1 cellular context compared by ENCODE assay signal in genomic region chr1:37472281-37472680, GRCh38.
TF ChIP-seq lines count a peak whose summit lies in the region.

No MANE protein-coding gene starts in this region.

TF ChIP-seq in SK-N-SH treated with all-trans-retinoic acid at 6 μM for 48 hours, 23 proteins besides CTCF, POLR2A, EP300 and RAD21 (continued from another document):
- TF ChIP-seq POU6F1 (CRISPR knock-in tag; IDR thresholded peaks at IDR 0.05; ENCODE audit: borderline replicate concordance, low read depth) (no peak), ZFP3 (CRISPR knock-in tag; IDR thresholded peaks at IDR 0.05) (no peak), SNAI2 (CRISPR knock-in tag; IDR thresholded peaks at IDR 0.05) (no peak)
TF ChIP-seq in SK-N-SH treated with all-trans-retinoic acid at 6 μM for 48 hours: peak in this region for 0.
